11 cellular contexts compared by ENCODE assay signal in the genomic region with DNA sequence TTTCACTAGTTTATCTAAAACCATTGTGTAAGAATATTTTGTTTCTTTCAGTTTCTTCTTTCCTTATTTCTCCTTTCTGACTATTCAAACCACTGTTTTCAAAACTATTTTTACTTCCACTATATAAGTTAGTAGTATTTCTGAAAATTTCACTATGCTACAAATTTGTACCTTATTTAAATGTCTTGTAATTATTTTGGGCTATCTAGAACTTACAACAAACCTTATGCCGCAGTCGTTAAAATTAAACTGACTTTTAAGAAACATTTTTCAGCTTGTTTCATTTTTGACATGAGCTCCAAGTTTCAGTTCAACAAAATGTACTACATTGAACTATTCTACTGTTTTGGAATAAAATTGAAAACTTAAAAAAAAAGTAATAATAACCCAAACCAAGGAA. TPM values are rescaled to one million over a fixed set of nuclear protein-coding genes. Genes with fewer than 3 reads are reported as not detected.
DNase-seq lines count a peak whose midpoint lies in the region; ATAC-seq and TF ChIP-seq lines count a peak whose summit lies in the region.
"Had no signal": no experiment of that assay in that cellular context is flagged by ENCODE, and none has a peak within 500 bp of the region (broad histone marks: within the 10 kb centered on the region; RNA-seq: fewer than 3 reads in every experiment).

No MANE protein-coding gene starts in this region.

- no peaks in the 10 kb centered on the region for H3K27me3 ChIP-seq in HL-60 (ENCODE audit: insufficient read depth, poor library complexity, severe bottlenecking)
- no peaks in the 10 kb centered on the region for H3K27me3 ChIP-seq in upper lobe of right lung

- no peaks in the 10 kb centered on the region for H3K9me3 Mint-ChIP-seq in stimulated activated naive CD8-positive, alpha-beta T cell treated with anti-CD3 and anti-CD28 coated beads, Interleukin-15, Interleukin-2, amounts not matched to agents 100 ng/mL and 50 ng/mL, for 24 hours

- no peak for DNase-seq in stimulated activated naive CD8-positive, alpha-beta T cell treated with anti-CD3 and anti-CD28 coated beads, Interleukin-15, Interleukin-2, amounts not matched to agents 100 U/mL and 50 U/mL, for 24 hours
- DNase-seq in HL-60 (ENCODE audit: low read depth in 1 of 2, low spot score in 1 of 2) (no peak), upper lobe of right lung (no peak), Right ventricle myocardium superior (no peak), globus pallidus (ENCODE audit: low spot score) (no peak)
- DNase-seq: ACHN, GF-D8, left ventricle myocardium superior had no signal

- no peak overlapping the region for H3K27ac Mint-ChIP-seq in stimulated activated naive CD8-positive, alpha-beta T cell treated with anti-CD3 and anti-CD28 coated beads, Interleukin-15, Interleukin-2, amounts not matched to agents 100 ng/mL and 50 ng/mL, for 24 hours

- no peaks in the 10 kb centered on the region for H3K4me1 ChIP-seq in upper lobe of right lung

- H3K9me3 ChIP-seq in upper lobe of right lung: no peaks in the 10 kb centered on the region

- peaks cover 11% of the 10 kb centered on the region for H3K27me3 Mint-ChIP-seq in stimulated activated naive CD8-positive, alpha-beta T cell treated with anti-CD3 and anti-CD28 coated beads, Interleukin-15, Interleukin-2, amounts not matched to agents 100 ng/mL and 50 ng/mL, for 24 hours

- no peaks in the 10 kb centered on the region for H3K36me3 Mint-ChIP-seq in stimulated activated naive CD8-positive, alpha-beta T cell treated with anti-CD3 and anti-CD28 coated beads, Interleukin-15, Interleukin-2, amounts not matched to agents 100 ng/mL and 50 ng/mL, for 24 hours (ENCODE audit: low read depth)

- no peak for TF ChIP-seq CTCF in HL-60 (IDR thresholded peaks at IDR 0.05; ENCODE audit: insufficient read depth, low read length)
- TF ChIP-seq CTCF in upper lobe of right lung (IDR thresholded peaks at IDR 0.05): no peak

- H3K27ac ChIP-seq in HL-60 (replicated peaks) (peak overlapping the region; percentile 85), upper lobe of right lung (peak overlapping the region; percentile 49)

- peak overlapping the region; percentile 18 for H3K4me3 Mint-ChIP-seq in stimulated activated naive CD8-positive, alpha-beta T cell treated with anti-CD3 and anti-CD28 coated beads, Interleukin-15, Interleukin-2, amounts not matched to agents 100 ng/mL and 50 ng/mL, for 24 hours

- intact Hi-C loops in upper lobe of right lung (cut with DNase I) (no loop called here), Right ventricle myocardium superior (cut with DNase I) (no loop called here)

- H3K4me1 Mint-ChIP-seq in stimulated activated naive CD8-positive, alpha-beta T cell treated with anti-CD3 and anti-CD28 coated beads, Interleukin-15, Interleukin-2, amounts not matched to agents 100 ng/mL and 50 ng/mL, for 24 hours (ENCODE audit: low read depth): no peaks in the 10 kb centered on the region

- H3K36me3 ChIP-seq in upper lobe of right lung: no peaks in the 10 kb centered on the region

- H3K4me3 ChIP-seq in HL-60 (replicated peaks; ENCODE audit: insufficient read depth, low read length) (peak overlapping the region; percentile 49), upper lobe of right lung (peak overlapping the region; percentile 26)

- no peak for ATAC-seq in stimulated activated naive CD8-positive, alpha-beta T cell treated with anti-CD3 and anti-CD28 coated beads, Interleukin-15, Interleukin-2, amounts not matched to agents 100 U/mL and 50 U/mL, for 24 hours
- ATAC-seq in HG02852 (IDR thresholded peaks at IDR 0.05; ENCODE audit: unreplicated experiment): peak; percentile 80
- ATAC-seq in upper lobe of right lung: no peak
- ATAC-seq in Right ventricle myocardium superior (ENCODE audit: poor library complexity): no peak
- no peak for ATAC-seq in activated CD4-positive, CD25-positive, alpha-beta regulatory T cell treated with anti-CD3 and anti-CD28 coated beads, Interleukin-2, amount 50 U/mL, for 24 hours
- ATAC-seq: left ventricle myocardium superior had no signal

RNA-seq across cellular contexts. Expression of gene TFEC, which starts 1.8 kb away (rescaled TPM):
- 29.8 TPM for total RNA-seq in upper lobe of right lung
- 1.2 TPM for total RNA-seq in Right ventricle myocardium superior

Comparison
In these comparisons a context has a peak if more than half of its experiments do, and no peak if none do; other contexts are left out.
1. RNA of gene TFEC, which starts 1.8 kb away (total RNA-seq): 29.8 TPM in upper lobe of right lung (single experiment); 1.2 TPM in Right ventricle myocardium superior (single experiment); every median in the first group is over 10 times any median in the second.